ENCODE assay signal across 8 cellular contexts in the genomic region with DNA sequence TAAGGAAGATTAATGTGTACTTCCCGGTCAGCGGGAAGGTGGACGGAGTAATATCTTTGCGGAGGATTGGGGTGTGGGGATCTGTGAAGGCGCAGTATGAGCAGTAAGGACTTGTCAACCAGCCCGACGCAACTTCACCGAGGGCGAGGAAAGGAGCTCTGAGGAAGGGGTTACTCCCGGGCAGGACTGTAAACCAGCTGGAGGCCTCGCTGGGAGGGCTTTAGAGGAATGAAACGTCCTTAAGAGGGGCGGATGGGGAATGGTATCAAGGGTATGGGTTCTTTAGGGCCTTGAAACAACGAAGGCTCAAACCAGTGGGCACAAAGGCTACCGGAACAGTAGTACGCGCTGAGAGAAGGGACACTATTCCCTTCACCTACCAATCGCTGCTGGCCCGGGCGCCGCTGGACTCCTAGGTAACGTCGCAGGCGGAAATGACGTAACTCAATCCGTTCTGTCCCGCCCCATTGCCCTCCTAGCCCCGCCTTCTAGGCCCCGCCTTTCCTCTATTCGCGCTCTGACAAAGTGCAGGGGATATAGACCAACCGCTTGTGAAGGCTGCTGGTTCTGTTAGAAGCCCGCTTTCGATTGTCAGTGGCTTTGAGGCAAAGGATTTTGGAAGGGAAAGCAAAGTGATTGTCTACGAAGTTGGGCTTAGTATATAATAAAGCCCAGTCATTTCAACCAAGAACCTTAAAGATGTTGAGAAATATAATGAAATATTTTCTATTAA. TPM values are rescaled to one million over a fixed set of nuclear protein-coding genes. Genes with fewer than 3 reads are reported as not detected.
DNase-seq lines count a peak whose midpoint lies in the region; ATAC-seq and TF ChIP-seq lines count a peak whose summit lies in the region.

A gene with protein sequence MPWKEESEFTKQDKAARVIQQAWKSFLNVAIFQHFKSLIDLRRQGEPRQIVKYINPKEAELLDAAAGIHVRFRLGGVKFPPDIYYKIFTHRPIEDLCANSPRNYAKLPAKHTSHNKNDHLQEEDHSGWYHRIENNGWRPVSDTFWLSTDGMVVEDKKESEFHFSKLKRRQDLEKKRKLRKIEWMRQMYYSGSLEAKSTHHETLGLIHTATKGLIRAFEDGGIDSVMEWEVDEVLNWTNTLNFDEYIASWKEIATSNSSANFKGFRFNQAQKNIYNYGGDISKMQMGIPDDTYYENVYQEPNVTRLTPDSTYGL (minus strand): TSS at position 439 of the 733 bp plus-strand sequence. CDS start 5,970 bp downstream, outside the sequence.

- H3K9me3 ChIP-seq in HUES48 (ENCODE audit: control insufficient read depth, insufficient read depth, low read length) (no peaks in the 10 kb centered on the region), NT2/D1 (ENCODE audit: insufficient read depth, low read length) (no peaks in the 10 kb centered on the region), endodermal cell (ENCODE audit: control insufficient read depth, low read length) (peaks cover 9% of the 10 kb centered on the region)

- 5 to 29% methylated on average over 14 to 35 of the region's 35 CpGs for WGBS in endodermal cell (ENCODE audit: insufficient coverage in 1 of 2, insufficient read length in 1 of 2), 2 experiments
- no CpG with 5 or more reads among the region's 35 CpGs for WGBS in mesendoderm (ENCODE audit: extremely low coverage, insufficient coverage, low lambda C conversion rate)

- CTCF ChIA-PET in Calu3 (lab: Charles Lee): no interaction called here

- H3K79me2 ChIP-seq in mesendoderm (ENCODE audit: control insufficient read depth, insufficient read depth, low read length): no peaks in the 10 kb centered on the region

- no peak within 1 kb of the TSS for H3K23ac ChIP-seq in mesendoderm (ENCODE audit: low read length)

- H3K4me3 Mint-ChIP-seq in Calu3 (ENCODE audit: low read depth, unreplicated experiment): peak within 1 kb of the TSS; percentile 98
- H3K4me3 Mint-ChIP-seq in endodermal cell: peak within 1 kb of the TSS; percentile 85

- peak within 1 kb of the TSS; percentile 52 for H2BK5ac ChIP-seq in mesendoderm (ENCODE audit: low read length)

- DNase-seq in Calu3 (peak; percentile 90), NT2/D1 (ENCODE audit: low read depth, low spot score) (peak; percentile 94), endodermal cell (peak; percentile 98), mesendoderm (peak; percentile 98)
- peak; percentile 85 for DNase-seq in activated CD8-positive, alpha-beta memory T cell treated with anti-CD3 and anti-CD28 coated beads, Interleukin-2, amount 50 U/mL, for 24 hours (ENCODE audit: extremely low read depth)
- peak; percentile 84 for DNase-seq in stimulated activated CD8-positive, alpha-beta memory T cell treated with anti-CD3 and anti-CD28 coated beads, Interleukin-12 subunit alpha, Interleukin-12 subunit beta, amount 100 ng/mL, for 4 hours (ENCODE audit: low read depth)

- peak within 1 kb of the TSS; percentile 64 for H3K18ac ChIP-seq in mesendoderm (ENCODE audit: low read length)

- H3K4me3 ChIP-seq in HUES48 (ENCODE audit: low read depth, low read length) (peak within 1 kb of the TSS; percentile 73), NT2/D1 (ENCODE audit: insufficient read length, low read depth) (peak within 1 kb of the TSS; percentile 76), endodermal cell (ENCODE audit: low read length) (peak within 1 kb of the TSS; percentile 91), mesendoderm (ENCODE audit: low read length) (peak within 1 kb of the TSS; percentile 76)

- peak within 1 kb of the TSS; percentile 56 for H4K8ac ChIP-seq in mesendoderm (ENCODE audit: low read depth, low read length)

- no peak for TF ChIP-seq CTCF in Calu3 (IDR thresholded peaks at IDR 0.05; ENCODE audit: unreplicated experiment)
- no peak for TF ChIP-seq CTCF in endodermal cell (conservative IDR thresholded peaks at IDR 0.05)

- TSS peak; percentile 96 for BruUV-seq in Calu3 (replicated peaks; lab: Mats Ljungman, UMichigan)

- H3K79me1 ChIP-seq in mesendoderm (ENCODE audit: low read length): no peaks in the 10 kb centered on the region

- H3K56ac ChIP-seq in mesendoderm (ENCODE audit: low read length): peak within 1 kb of the TSS; percentile 92

- H3K4me1 Mint-ChIP-seq in Calu3 (ENCODE audit: low read depth, unreplicated experiment) (no peaks in the 10 kb centered on the region), endodermal cell (peaks cover 3% of the 10 kb centered on the region)

- intact Hi-C loops in Calu3 (cut with micrococcal nuclease; ENCODE audit: unreplicated experiment): loop anchor here (1.0 kb wide), 1 partner anchor 30 kb away; no protein-coding TSS in a partner anchor

- H3K9me3 Mint-ChIP-seq in Calu3 (ENCODE audit: low read depth, unreplicated experiment): no peaks in the 10 kb centered on the region
- no peaks in the 10 kb centered on the region for H3K9me3 Mint-ChIP-seq in endodermal cell

- H3K27ac Mint-ChIP-seq in Calu3 (ENCODE audit: unreplicated experiment): peak within 1 kb of the TSS; percentile 100
- peak within 1 kb of the TSS; percentile 100 for H3K27ac Mint-ChIP-seq in endodermal cell

- H3K27me3 Mint-ChIP-seq in Calu3 (ENCODE audit: unreplicated experiment): no peaks in the 10 kb centered on the region
- H3K27me3 Mint-ChIP-seq in endodermal cell (ENCODE audit: insufficient read depth): no peaks in the 10 kb centered on the region

- H3K36me3 Mint-ChIP-seq in Calu3 (ENCODE audit: insufficient read depth, unreplicated experiment) (peaks cover 10% of the 10 kb centered on the region), endodermal cell (ENCODE audit: low read depth) (peaks cover 3% of the 10 kb centered on the region)

- H3K27ac ChIP-seq in HUES48 (ENCODE audit: low read depth, low read length) (peak within 1 kb of the TSS; percentile 98), endodermal cell (ENCODE audit: low read depth, low read length) (peak within 1 kb of the TSS; percentile 97), mesendoderm (ENCODE audit: low read depth, low read length) (peak within 1 kb of the TSS; percentile 83)

- no peak within 1 kb of the TSS for H2AK5ac ChIP-seq in mesendoderm (ENCODE audit: low read length)

- H3K27me3 ChIP-seq in HUES48 (ENCODE audit: control insufficient read depth, insufficient read depth, low read length) (no peaks in the 10 kb centered on the region), NT2/D1 (ENCODE audit: insufficient read depth, insufficient read length) (no peaks in the 10 kb centered on the region), endodermal cell (ENCODE audit: control insufficient read depth, insufficient read depth, low read length, poor library complexity, severe bottlenecking) (no peaks in the 10 kb centered on the region), mesendoderm (ENCODE audit: insufficient read depth, low read length, poor library complexity) (no peaks in the 10 kb centered on the region)

- H3K9ac ChIP-seq in HUES48 (ENCODE audit: low read depth, low read length): peak within 1 kb of the TSS; percentile 94
- peak within 1 kb of the TSS; percentile 95 for H3K9ac ChIP-seq in NT2/D1 (ENCODE audit: insufficient read length, low read depth)
- H3K9ac ChIP-seq in endodermal cell (ENCODE audit: extremely low read depth, low read length, poor library complexity, severe bottlenecking): peak within 1 kb of the TSS; percentile 96
- peak within 1 kb of the TSS; percentile 90 for H3K9ac ChIP-seq in mesendoderm (ENCODE audit: low read length)

- H2BK120ac ChIP-seq in mesendoderm (ENCODE audit: low read depth, low read length): no peak within 1 kb of the TSS

- peak within 1 kb of the TSS; percentile 18 for H4K5ac ChIP-seq in mesendoderm (ENCODE audit: low read length)

- peak within 1 kb of the TSS; percentile 62 for H3K4me2 ChIP-seq in mesendoderm (ENCODE audit: low read length)

- peak; percentile 99 for ATAC-seq in GM21423 (IDR thresholded peaks at IDR 0.05; ENCODE audit: unreplicated experiment)

- H3K4me1 ChIP-seq in HUES48 (ENCODE audit: control insufficient read depth, insufficient read depth, low read length) (no peaks in the 10 kb centered on the region), NT2/D1 (ENCODE audit: insufficient read depth, insufficient read length) (no peaks in the 10 kb centered on the region), endodermal cell (ENCODE audit: control insufficient read depth, insufficient read depth, low read length) (peaks cover 4% of the 10 kb centered on the region), mesendoderm (ENCODE audit: control insufficient read depth, low read depth, low read length) (no peaks in the 10 kb centered on the region)

- no peak within 1 kb of the TSS for H2BK15ac ChIP-seq in mesendoderm (replicated peaks; ENCODE audit: low read depth)

- H3K36me3 ChIP-seq in HUES48 (ENCODE audit: control insufficient read depth, insufficient read depth, low read length): no peaks in the 10 kb centered on the region
- no peaks in the 10 kb centered on the region for H3K36me3 ChIP-seq in NT2/D1 (ENCODE audit: insufficient read depth, insufficient read length, low read length)
- H3K36me3 ChIP-seq in endodermal cell (ENCODE audit: control insufficient read depth, insufficient read depth, low read length): no peaks in the 10 kb centered on the region
- no peaks in the 10 kb centered on the region for H3K36me3 ChIP-seq in mesendoderm (ENCODE audit: control insufficient read depth, insufficient read depth, low read length)

- peak within 1 kb of the TSS; percentile 88 for H3K4ac ChIP-seq in mesendoderm (ENCODE audit: low read depth, low read length)

RNA-seq across cellular contexts. Expression of the gene that starts here (rescaled TPM):
- total RNA-seq in Calu3 (2022): not detected in 2 replicates
- total RNA-seq in endodermal cell: 1 to 10 TPM; 1.3 to 2.8 TPM
- 1.8 TPM for polyA plus RNA-seq in endodermal cell (2013, experiment 1 of 2)
- polyA plus RNA-seq in endodermal cell (2013, experiment 2 of 2): 1.2 TPM
- 0.42 TPM for polyA plus RNA-seq in mesendoderm (2013, experiment 1 of 2)
- polyA plus RNA-seq in mesendoderm (2013, experiment 2 of 2): 0.53 TPM

Comparison
In these comparisons a context has a peak if more than half of its experiments do, and no peak if none do; other contexts are left out.
1. Peak in every context shown above with its lines: DNase-seq, ATAC-seq, H3K4me3 ChIP-seq and H3K27ac ChIP-seq.
2. Peak in DNase-seq in Calu3; RNA of the gene not detected or under 1 TPM.